12 cellular contexts compared by ENCODE assay signal in genomic region chr22:38788016-38788415, GRCh38. TPM values are rescaled to one million over a fixed set of nuclear protein-coding genes. Genes with fewer than 3 reads are reported as not detected.
DNase-seq lines count a peak whose midpoint lies in the region; ATAC-seq and TF ChIP-seq lines count a peak whose summit lies in the region.
"Had no signal": no experiment of that assay in that cellular context is flagged by ENCODE, and none has a peak within 500 bp of the region (broad histone marks: within the 10 kb centered on the region; RNA-seq: fewer than 3 reads in every experiment).

No MANE protein-coding gene starts in this region.

- no peaks in the 10 kb centered on the region; the same call in 1 of the 2 replicates for H3K79me2 ChIP-seq in HCT116 (ENCODE audit: insufficient read depth, low read length)

- DNase-seq in HCT116 (ENCODE audit: low read depth, low spot score) (no peak), adrenal gland (peak in 6 of 7 donors; percentile 64 to 83 (median 72)), heart left ventricle (peak in 1 of 5 donors; percentile 63), dedifferentiated amniotic fluid mesenchymal stem cell (ENCODE audit: extremely low spot score) (no peak), DMS53 treated with DMSO at 0.1 percent for 48 hours (lab: John Stamatoyannopoulos, UW; ENCODE audit: unreplicated experiment) (no peak), chondrocyte (ENCODE audit: low spot score) (no peak)
- DNase-seq in stimulated activated CD4-positive, alpha-beta T cell treated with anti-CD3 and anti-CD28 coated beads, Interleukin-2, amount 100 ng/mL, for 48 hours, result no peak
- DNase-seq: activated T-cell treated with anti-CD3 and anti-CD28 coated beads, Interleukin-2, amount 50 U/mL, for 72 hours; cerebellar nuclear complex; NCI-H2081 treated with DMSO at 0.1 percent for 48 hours; PC-9 had no signal

- H4K20me1 ChIP-seq in HCT116 (ENCODE audit: insufficient read depth), result no peaks in the 10 kb centered on the region

- H3K9me3 ChIP-seq in HCT116 (ENCODE audit: control insufficient read depth in 1 of 2, insufficient read depth in 1 of 2, low read depth in 1 of 2, low read length in 2 of 2), result no peaks in the 10 kb centered on the region
- no peaks in the 10 kb centered on the region for H3K9me3 ChIP-seq in adrenal gland (replicated peaks in 1 of 3)
- H3K9me3 ChIP-seq in heart left ventricle, result no peaks in the 10 kb centered on the region

- peaks cover 26% of the 10 kb centered on the region for H3K4me1 Mint-ChIP-seq in chondrocyte (ENCODE audit: low read depth)

- H3K9me3 Mint-ChIP-seq in chondrocyte (ENCODE audit: low read depth), result no peaks in the 10 kb centered on the region
- H3K9me3 Mint-ChIP-seq: activated T-cell treated with anti-CD3 and anti-CD28 coated beads, Interleukin-2, amount 50 U/mL, for 72 hours had no signal

- POLR2A ChIA-PET in HCT116 (lab: Charles Lee), result no interaction called here

- RAD21 ChIA-PET in HCT116 (lab: Charles Lee; ENCODE audit: low non-redundant PET in 1 of 2, low total read pairs in 2 of 2, uncharacterized antibody in 2 of 2, unreplicated experiment in 2 of 2), result no interaction called here

- no TSS peak for BruUV-seq in HCT116 (replicated peaks; lab: Mats Ljungman, UMichigan)

- no peak overlapping the region for H3K4me3 ChIP-seq in HCT116 (replicated peaks in 1 of 2; ENCODE audit: low read depth in 1 of 2, low read length in 2 of 2)
- no peak overlapping the region for H3K4me3 ChIP-seq in adrenal gland
- no peak overlapping the region for H3K4me3 ChIP-seq in heart left ventricle
- no peak overlapping the region for H3K4me3 ChIP-seq in skin epidermis
- H3K4me3 ChIP-seq: PC-9 had no signal

- H3K9me2 ChIP-seq in HCT116 (ENCODE audit: insufficient read depth), result no peaks in the 10 kb centered on the region

- intact Hi-C loops in HCT116 (cut with micrococcal nuclease) (no loop called here), adrenal gland (cut with DNase I) (no loop called here), heart left ventricle (cut with DNase I) (loop anchor here in 2 of 10 donors (10.0 kb wide), 2 partner anchors 57 to 137 kb away; partner anchors contain the start of gene NPTXR (in 1 of the 2))

- no peaks in the 10 kb centered on the region for H3K36me3 ChIP-seq in HCT116 (ENCODE audit: control insufficient read depth in 1 of 2, insufficient read depth in 2 of 2, low read length in 2 of 2)
- H3K36me3 ChIP-seq in adrenal gland (replicated peaks in 1 of 2), result peaks cover 0 to 4% of the 10 kb centered on the region in 2 donors
- H3K36me3 ChIP-seq in heart left ventricle, result peaks cover 0 to 18% (median 10%) of the 10 kb centered on the region in 9 donors

- H3K27me3 Mint-ChIP-seq in chondrocyte (ENCODE audit: low read depth), result no peaks in the 10 kb centered on the region

- no peaks in the 10 kb centered on the region for H3K36me3 Mint-ChIP-seq in chondrocyte (ENCODE audit: low read depth)

- CTCF ChIA-PET in HCT116 (lab: Charles Lee), result interaction anchor here (1.0 kb wide), 1 partner anchor 19 kb away, joined by 3 read pairs; no protein-coding TSS in a partner anchor

- H3K4me1 ChIP-seq in HCT116 (ENCODE audit: control insufficient read depth in 1 of 2, insufficient read depth in 2 of 2, low read length in 2 of 2), result peaks cover 6 to 12% of the 10 kb centered on the region in 2 experiments; a peak in 3 of 4 replicates
- peaks cover 38 to 57% of the 10 kb centered on the region in 2 donors for H3K4me1 ChIP-seq in adrenal gland (replicated peaks in 1 of 2)
- peaks cover 4 to 67% (median 39%) of the 10 kb centered on the region in 12 donors for H3K4me1 ChIP-seq in heart left ventricle

- H3K27ac ChIP-seq in HCT116 (ENCODE audit: low read depth, low read length) (no peak overlapping the region), adrenal gland (peak overlapping the region; percentile 55 to 90 (median 84)), heart left ventricle (peak overlapping the region; percentile 69 to 92 (median 82)), skin epidermis (peak overlapping the region in 12 of 21 experiments; percentile 2 to 79 (median 44))
- H3K27ac ChIP-seq: PC-9 had no signal

- WGBS in adrenal gland, 4 donors, result 24 to 38% (median 28%) methylated on average over 10 of the region's 10 CpGs
- 33 to 40% (median 38%) methylated on average over 10 of the region's 10 CpGs for WGBS in heart left ventricle, 4 donors

- TF ChIP-seq CTCF in HCT116 (IDR thresholded peaks at IDR 0.05 in 2 of 3, conservative IDR thresholded peaks at IDR 0.05 in 1 of 3; ENCODE audit: borderline replicate concordance in 1 of 3, insufficient read depth in 1 of 3, low read depth in 2 of 3, low read length in 2 of 3), result no peak
- no peak for TF ChIP-seq CTCF in adrenal gland (IDR thresholded peaks at IDR 0.05)
- TF ChIP-seq CTCF in heart left ventricle (IDR thresholded peaks at IDR 0.05), result no peak
- no peak for TF ChIP-seq CTCF in chondrocyte (IDR thresholded peaks at IDR 0.05)

- peak overlapping the region; percentile 8; the same call in 1 of the 2 replicates for H3K4me2 ChIP-seq in HCT116 (ENCODE audit: low read length)
- H3K4me2 ChIP-seq: PC-9 had no signal

- ATAC-seq in HCT116 (no peak), heart left ventricle (peak in 3 of 4 donors; percentile 2 to 54 (median 6))
- ATAC-seq: activated T-cell treated with anti-CD3 and anti-CD28 coated beads, Interleukin-2, amount 50 U/mL, for 72 hours had no signal

- TF ChIP-seq RAD21 in HCT116 (IDR thresholded peaks at IDR 0.05; ENCODE audit: low read depth), result no peak

- H2AFZ ChIP-seq in HCT116 (ENCODE audit: low read depth, low read length, poor library complexity, severe bottlenecking), result no peak overlapping the region
- H2AFZ ChIP-seq: PC-9 had no signal

- H3K9ac ChIP-seq in HCT116 (ENCODE audit: low read length), result no peak overlapping the region

- H3K27me3 ChIP-seq in HCT116 (ENCODE audit: insufficient read depth, low read length) (no peaks in the 10 kb centered on the region), adrenal gland (no peaks in the 10 kb centered on the region), heart left ventricle (no peaks in the 10 kb centered on the region)

- no peak overlapping the region for H3K27ac Mint-ChIP-seq in chondrocyte (ENCODE audit: unreplicated experiment)
- H3K27ac Mint-ChIP-seq: activated T-cell treated with anti-CD3 and anti-CD28 coated beads, Interleukin-2, amount 50 U/mL, for 72 hours had no signal

- TF ChIP-seq POLR2A in HCT116 (IDR thresholded peaks at IDR 0.05; ENCODE audit: borderline replicate concordance, extremely low read depth, insufficient read depth, insufficient read length) (no peak), adrenal gland (IDR thresholded peaks at IDR 0.05) (no peak), heart left ventricle (IDR thresholded peaks at IDR 0.05) (no peak)

- H3K4me3 Mint-ChIP-seq in chondrocyte (ENCODE audit: unreplicated experiment), result no peak overlapping the region
- H3K4me3 Mint-ChIP-seq: activated T-cell treated with anti-CD3 and anti-CD28 coated beads, Interleukin-2, amount 50 U/mL, for 72 hours had no signal

TF ChIP-seq in HCT116, 20 proteins besides CTCF, POLR2A, EP300 and RAD21:
- TF ChIP-seq YY1 (IDR thresholded peaks at IDR 0.05; ENCODE audit: extremely low read depth, insufficient replicate concordance, low read depth, low read length), result no peak
- no peak for TF ChIP-seq EGR1 (IDR thresholded peaks at IDR 0.05; ENCODE audit: low read depth)
- TF ChIP-seq ZFX (IDR thresholded peaks at IDR 0.05), result no peak
- no peak for TF ChIP-seq ELF1 (IDR thresholded peaks at IDR 0.05; ENCODE audit: borderline replicate concordance, low read depth)
- no peak for TF ChIP-seq SP1 (IDR thresholded peaks at IDR 0.05; ENCODE audit: low read depth)
- TF ChIP-seq SRF (IDR thresholded peaks at IDR 0.05; ENCODE audit: low read depth), result no peak
- no peak for TF ChIP-seq ATF3 (IDR thresholded peaks at IDR 0.05)
- no peak for TF ChIP-seq POLR2AphosphoS5 (IDR thresholded peaks at IDR 0.05; ENCODE audit: low read depth, low read length)
- no peak for TF ChIP-seq SIN3A (IDR thresholded peaks at IDR 0.05; ENCODE audit: low read depth)
- TF ChIP-seq ZNF274 (IDR thresholded peaks at IDR 0.05; ENCODE audit: low read depth, low read length), result no peak

RNA-seq across cellular contexts. Expression of gene DNAL4, which starts 5.9 kb away (rescaled TPM):
- 18.3 TPM for total RNA-seq in HCT116 (2021; ENCODE audit: unreplicated experiment)
- polyA plus RNA-seq in HCT116 (2012), result 20.9 and 25.1 TPM in 2 replicates
- 10 to 100 TPM; 12.9 to 29.8 (median 22.3) TPM for total RNA-seq in adrenal gland
- 10 to 100 TPM; 11.8 to 19.7 (median 14.7) TPM for polyA plus RNA-seq in adrenal gland
- total RNA-seq in heart left ventricle, result 10 to 100 TPM in 5 of 9 donors, 1 to 10 TPM in 4; 8.2 to 16.4 (median 10.4) TPM
- polyA plus RNA-seq in heart left ventricle, result 10 to 100 TPM in 1 of 2 donors, 1 to 10 TPM in 1; 7.9 to 14.9 TPM
- 10.8 to 14.3 TPM (median 11.8 TPM) in 3 replicates for total RNA-seq in chondrocyte

RNA-seq across cellular contexts. Expression of gene SUN2, which starts 32.2 kb away (rescaled TPM):
- 71.6 TPM for total RNA-seq in HCT116 (2021; ENCODE audit: unreplicated experiment)
- polyA plus RNA-seq in HCT116 (2012), result 68.6 and 68.8 TPM in 2 replicates
- total RNA-seq in adrenal gland, result 100 to 1,000 TPM in 4 of 8 donors, 10 to 100 TPM in 4; 79.3 to 196 (median 108) TPM
- 10 to 100 TPM; 13.0 to 35.9 (median 21.8) TPM for polyA plus RNA-seq in adrenal gland
- 100 to 1,000 TPM in 6 of 9 donors, 10 to 100 TPM in 3; 75.2 to 405 (median 125) TPM for total RNA-seq in heart left ventricle
- polyA plus RNA-seq in heart left ventricle, result 100 to 1,000 TPM in 1 of 2 donors, 10 to 100 TPM in 1; 41.3 to 203 TPM
- total RNA-seq in chondrocyte, result 89.6 to 124 TPM (median 124 TPM) in 3 replicates

RNA-seq across cellular contexts. Expression of gene NPTXR, which starts 55.8 kb away (rescaled TPM):
- total RNA-seq in HCT116 (2021; ENCODE audit: unreplicated experiment), result 12.8 TPM
- polyA plus RNA-seq in HCT116 (2012), result 13.3 and 13.4 TPM in 2 replicates
- total RNA-seq in adrenal gland, result 10 to 100 TPM in 7 of 8 donors, 1 to 10 TPM in 1; 6.9 to 26.9 (median 13.4) TPM
- 1 to 10 TPM; 3.4 to 4.7 (median 4.4) TPM for polyA plus RNA-seq in adrenal gland
- total RNA-seq in heart left ventricle, result 10 to 100 TPM; 15.4 to 34.0 (median 20.7) TPM
- polyA plus RNA-seq in heart left ventricle, result 10 to 100 TPM; 18.8 to 19.1 TPM
- total RNA-seq in chondrocyte, result 23.4 to 37.5 TPM (median 35.0 TPM) in 3 replicates

Comparison
In these comparisons a context has a peak if more than half of its experiments do, and no peak if none do; other contexts are left out.
1. DNase-seq: peak in adrenal gland (6 of 7); none in HCT116 (single experiment), dedifferentiated amniotic fluid mesenchymal stem cell (single experiment), DMS53 treated with DMSO at 0.1 percent for 48 hours (single experiment), chondrocyte (single experiment) and stimulated activated CD4-positive, alpha-beta T cell treated with anti-CD3 and anti-CD28 coated beads, Interleukin-2, amount 100 ng/mL, for 48 hours (0 of 2).